In genomic region chr19:574658-575526, GRCh38 we compare ENCODE assay signal across 1 cellular context.
TF ChIP-seq lines count a peak whose summit lies in the region.

No MANE protein-coding gene starts in this region.

TF ChIP-seq in HEK293, 187 proteins besides CTCF, POLR2A, EP300 and RAD21 (continued from another document):
- TF ChIP-seq, protein P1, sequence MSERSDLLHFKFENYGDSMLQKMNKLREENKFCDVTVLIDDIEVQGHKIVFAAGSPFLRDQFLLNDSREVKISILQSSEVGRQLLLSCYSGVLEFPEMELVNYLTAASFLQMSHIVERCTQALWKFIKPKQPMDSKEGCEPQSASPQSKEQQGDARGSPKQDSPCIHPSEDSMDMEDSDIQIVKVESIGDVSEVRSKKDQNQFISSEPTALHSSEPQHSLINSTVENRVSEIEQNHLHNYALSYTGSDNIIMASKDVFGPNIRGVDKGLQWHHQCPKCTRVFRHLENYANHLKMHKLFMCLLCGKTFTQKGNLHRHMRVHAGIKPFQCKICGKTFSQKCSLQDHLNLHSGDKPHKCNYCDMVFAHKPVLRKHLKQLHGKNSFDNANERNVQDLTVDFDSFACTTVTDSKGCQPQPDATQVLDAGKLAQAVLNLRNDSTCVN (tag by site-specific recombination; optimal IDR thresholded peaks at IDR 0.05) = peak; percentile 24
- TF ChIP-seq ZNF18 (tag by site-specific recombination; IDR thresholded peaks at IDR 0.05) = 0 out of 2 replicates have a peak, but pooled peaks have one; percentile 7
- peak; percentile 20; the same call in 1 of the 2 replicates for TF ChIP-seq ZNF600 (tag by site-specific recombination; IDR thresholded peaks at IDR 0.05)
- peak; percentile 35; the same call in 1 of the 2 replicates for TF ChIP-seq EGR2 (tag by site-specific recombination; IDR thresholded peaks at IDR 0.05; ENCODE audit: low read depth)
- TF ChIP-seq ZFHX2 (tag by site-specific recombination; conservative IDR thresholded peaks at IDR 0.05) = peak; percentile 50; the same call in 1 of the 2 replicates
- no peak for TF ChIP-seq ZBTB1 (tag by site-specific recombination; IDR thresholded peaks at IDR 0.05)
- peak; percentile 28; the same call in 1 of the 2 replicates for TF ChIP-seq ZNF341 (tag by site-specific recombination; IDR thresholded peaks at IDR 0.05; ENCODE audit: low read depth)
- peak; percentile 70 for TF ChIP-seq ZIC2 (tag by site-specific recombination; IDR thresholded peaks at IDR 0.05)
